ENCODE assay signal across 28 cellular contexts in the genomic region with DNA sequence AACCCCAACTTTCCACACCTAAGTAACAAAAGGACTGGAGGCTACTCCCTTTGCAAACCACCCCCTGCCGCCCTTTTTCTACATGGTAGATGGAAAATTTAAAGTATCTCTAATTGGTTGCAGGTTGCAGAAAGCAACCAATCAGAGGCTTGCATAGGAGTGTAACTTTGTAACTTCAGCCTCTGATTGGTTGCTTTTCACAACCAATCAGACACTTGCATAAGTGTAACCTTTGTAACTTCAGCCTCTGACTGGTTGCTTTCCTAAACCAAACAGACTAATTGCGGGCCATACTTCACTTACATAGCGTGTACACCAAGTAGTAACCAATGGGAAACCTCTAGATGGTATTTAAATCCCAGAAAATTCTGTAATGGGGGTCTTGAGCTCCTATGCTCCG.
"Had no signal": no experiment of that assay in that cellular context is flagged by ENCODE, and none has a peak within 500 bp of the region (broad histone marks: within the 10 kb centered on the region; RNA-seq: fewer than 3 reads in every experiment).

No MANE protein-coding gene starts in this region.

- ATAC-seq: natural killer cell; psoas muscle; right cardiac atrium; sciatic nerve; stimulated activated memory B cell treated with anti-CD40 and anti-IgM and Interleukin-4, amounts not matched to agents 10 μg/mL and 1 μg/mL and 100 μg/mL, for 72 hours; stimulated activated naive CD8-positive, alpha-beta T cell treated with anti-CD3 and anti-CD28 coated beads, Interleukin-15, amount 100 ng/mL, for 72 hours; stimulated activated naive CD8-positive, alpha-beta T cell treated with anti-CD3 and anti-CD28 coated beads, Interleukin-15, Interleukin-2, amounts not matched to agents 100 U/mL and 50 U/mL, for 24 hours; upper lobe of right lung had no signal

- H3K4me2 ChIP-seq: neural progenitor cell, smooth muscle cell had no signal

- H2AFZ ChIP-seq: neural progenitor cell, parathyroid adenoma had no signal

- H3K27me3 ChIP-seq: neural progenitor cell, ovary, suprapubic skin, testis, tibial artery, transverse colon, upper lobe of right lung, uterus had no signal

- H3K4me3 ChIP-seq: neural progenitor cell, ovary, psoas muscle, skin epidermis, smooth muscle cell, spleen, suprapubic skin, testis, tibial artery, transverse colon, upper lobe of right lung, uterus had no signal

- H3K79me2 ChIP-seq: parathyroid adenoma had no signal

- H3K9ac ChIP-seq: neural progenitor cell, parathyroid adenoma had no signal

- H3K4me1 ChIP-seq: parathyroid adenoma, suprapubic skin, tibial artery, uterus had no signal

- H3K36me3 ChIP-seq: neural progenitor cell, ovary, spleen, suprapubic skin, tibial artery, transverse colon, upper lobe of right lung, uterus had no signal

- DNase-seq: natural killer cell; occipital lobe; ovary; posterior cingulate gyrus; psoas muscle; right cardiac atrium; spleen; stimulated activated CD4-positive, alpha-beta T cell treated with anti-CD3 and anti-CD28 coated beads, Interleukin-12 subunit alpha, Interleukin-12 subunit beta, amount 100 ng/mL, for 4 hours; stimulated activated CD4-positive, alpha-beta T cell treated with anti-CD3 and anti-CD28 coated beads, Interleukin-1b, Interleukin-23, amount 100 ng/mL, for 48 hours; stimulated activated CD4-positive, alpha-beta T cell treated with anti-CD3 and anti-CD28 coated beads, Interleukin-4, amount 100 ng/mL, for 1 hour; stimulated activated CD4-positive, alpha-beta T cell treated with anti-CD3 and anti-CD28 coated beads, Interleukin-4, amount 100 ng/mL, for 4 hours; stimulated activated CD8-positive, alpha-beta memory T cell treated with anti-CD3 and anti-CD28 coated beads, Interleukin-4, amount 100 ng/mL, for 48 hours; stimulated activated naive CD4-positive, alpha-beta T cell; stimulated activated naive CD8-positive, alpha-beta T cell treated with anti-CD3 and anti-CD28 coated beads, Interleukin-15, amount 100 ng/mL, for 72 hours; stimulated activated naive CD8-positive, alpha-beta T cell treated with anti-CD3 and anti-CD28 coated beads, Interleukin-15, Interleukin-2, amounts not matched to agents 100 U/mL and 50 U/mL, for 24 hours; substantia nigra; testis; tibial artery; transverse colon; upper lobe of right lung; uterus had no signal

- H3K9me3 ChIP-seq: ovary, psoas muscle, spleen, suprapubic skin, testis, tibial artery, transverse colon, upper lobe of right lung, uterus had no signal

- H3K27ac ChIP-seq: neural progenitor cell, ovary, parathyroid adenoma, psoas muscle, skin epidermis, spleen, suprapubic skin, testis, tibial artery, upper lobe of right lung, uterus had no signal
